ENCODE assay signal across 8 cellular contexts in genomic region chr1:66925944-66926343, GRCh38. TPM values are rescaled to one million over a fixed set of nuclear protein-coding genes. Genes with fewer than 3 reads are reported as not detected.
DNase-seq lines count a peak whose midpoint lies in the region; ATAC-seq and TF ChIP-seq lines count a peak whose summit lies in the region.

No MANE protein-coding gene starts in this region.

- peak overlapping the region; percentile 100 for H3K4me2 ChIP-seq in fibroblast of lung (ENCODE audit: extremely low read depth, insufficient read depth, low read length)

- WGBS in psoas muscle, 3 donors = 28 to 34% (median 30%) methylated on average over 9 of the region's 9 CpGs

- H3K27ac ChIP-seq in left ventricle myocardium inferior (replicated peaks) (peak overlapping the region; percentile 97), fibroblast of lung (ENCODE audit: insufficient read depth, low read length) (peak overlapping the region; percentile 99), psoas muscle (peak overlapping the region; percentile 84)

- peaks cover 55% of the 10 kb centered on the region for H3K79me2 ChIP-seq in fibroblast of lung (ENCODE audit: control insufficient read depth, insufficient read depth, low read length)

- peaks cover 55% of the 10 kb centered on the region for H3K4me1 ChIP-seq in left ventricle myocardium inferior
- peaks cover 5% of the 10 kb centered on the region for H3K4me1 ChIP-seq in fibroblast of lung (ENCODE audit: control insufficient read depth, extremely low read depth, insufficient read depth, low read length)
- peaks cover 30% of the 10 kb centered on the region for H3K4me1 ChIP-seq in psoas muscle

- H4K20me1 ChIP-seq in fibroblast of lung (ENCODE audit: control insufficient read depth, extremely low read depth, insufficient read depth, low read length) = no peaks in the 10 kb centered on the region

- H3K27me3 ChIP-seq in left ventricle myocardium inferior (ENCODE audit: low read depth) = no peaks in the 10 kb centered on the region
- H3K27me3 ChIP-seq in fibroblast of lung (ENCODE audit: control insufficient read depth, insufficient read depth, low read length) = no peaks in the 10 kb centered on the region
- no peaks in the 10 kb centered on the region for H3K27me3 ChIP-seq in psoas muscle (ENCODE audit: insufficient read depth in 3 of 3, low read length in 2 of 3)

- no peaks in the 10 kb centered on the region for H3K9me3 ChIP-seq in left ventricle myocardium inferior (replicated peaks)
- no peaks in the 10 kb centered on the region for H3K9me3 ChIP-seq in fibroblast of lung (ENCODE audit: control insufficient read depth, insufficient read depth, low read depth, low read length)
- no peaks in the 10 kb centered on the region for H3K9me3 ChIP-seq in psoas muscle

- H3K9ac ChIP-seq in fibroblast of lung (ENCODE audit: insufficient read depth, low read length) = peak overlapping the region; percentile 39

- H2AFZ ChIP-seq in fibroblast of lung (ENCODE audit: low read length) = no peak overlapping the region

- H3K4me3 ChIP-seq in left ventricle myocardium inferior = peak overlapping the region; percentile 72
- peak overlapping the region; percentile 78 to 94 (median 90) for H3K4me3 ChIP-seq in fibroblast of lung (replicated peaks in 1 of 4; ENCODE audit: control extremely low read depth in 1 of 4, insufficient read depth in 1 of 4, low read depth in 3 of 4, low read length in 4 of 4)
- H3K4me3 ChIP-seq in psoas muscle = peak overlapping the region; percentile 88

- H3K36me3 ChIP-seq in left ventricle myocardium inferior (peaks cover 5% of the 10 kb centered on the region), fibroblast of lung (ENCODE audit: control insufficient read depth, insufficient read depth, low read length) (no peaks in the 10 kb centered on the region), psoas muscle (ENCODE audit: insufficient read depth in 1 of 2, low read depth in 1 of 2) (no peaks in the 10 kb centered on the region)

- DNase-seq in left ventricle myocardium inferior (no peak), left cardiac atrium (no peak), SW480 (ENCODE audit: low spot score) (peak; percentile 48), fibroblast of lung (ENCODE audit: low read depth in 2 of 2) (no peak), psoas muscle (no peak), SW 1271 (lab: John Stamatoyannopoulos, UW) (no peak)

- intact Hi-C loops in left ventricle myocardium inferior (cut with micrococcal nuclease) (no loop called here), left cardiac atrium (cut with DNase I) (no loop called here), psoas muscle (cut with DNase I) (loop anchor here (10.0 kb wide), 1 partner anchor 161 kb away; no protein-coding TSS in a partner anchor)

- no peak for TF ChIP-seq CTCF in left ventricle myocardium inferior (IDR thresholded peaks at IDR 0.05; ENCODE audit: borderline replicate concordance)
- no peak for TF ChIP-seq CTCF in fibroblast of lung (conservative IDR thresholded peaks at IDR 0.05 in 1 of 2, IDR thresholded peaks at IDR 0.05 in 1 of 2; ENCODE audit: low read depth in 1 of 2, low read length in 2 of 2)
- no peak for TF ChIP-seq CTCF in psoas muscle (IDR thresholded peaks at IDR 0.05)

- no peak for ATAC-seq in left cardiac atrium
- ATAC-seq in psoas muscle = no peak
- ATAC-seq in GM18519 (IDR thresholded peaks at IDR 0.05; ENCODE audit: low FRiP score, unreplicated experiment) = no peak
- ATAC-seq in GM18861 (IDR thresholded peaks at IDR 0.05; ENCODE audit: unreplicated experiment) = no peak

RNA-seq across cellular contexts. Expression of gene MIER1, which starts 1.2 kb away (rescaled TPM):
- 18.1 TPM for total RNA-seq in left ventricle myocardium inferior
- total RNA-seq in left cardiac atrium = 10 to 100 TPM; 19.9 to 27.5 TPM
- total RNA-seq in fibroblast of lung = 35.5 and 35.7 TPM in 2 replicates
- polyA plus RNA-seq in fibroblast of lung = 23.1 and 31.3 TPM in 2 replicates
- polyA plus RNA-seq in fibroblast of lung (2012) = 18.0 and 26.1 TPM in 2 replicates
- 1.5 and 4.3 TPM in 2 replicates for polyA minus RNA-seq in fibroblast of lung (ENCODE audit: low replicate concordance)
- 10 to 100 TPM; 12.9 to 18.9 (median 15.2) TPM for total RNA-seq in psoas muscle
- 10 to 100 TPM in 2 of 3 donors, 1 to 10 TPM in 1; 6.4 to 13.1 (median 10.5) TPM for polyA plus RNA-seq in psoas muscle

RNA-seq across cellular contexts. Expression of gene DNAI4, which starts 1.3 kb away (rescaled TPM):
- 17.9 TPM for total RNA-seq in left ventricle myocardium inferior
- total RNA-seq in left cardiac atrium = 10 to 100 TPM; 10.3 to 17.5 TPM
- 10.8 and 12.1 TPM in 2 replicates for total RNA-seq in fibroblast of lung
- polyA plus RNA-seq in fibroblast of lung = 1.6 and 2.0 TPM in 2 replicates
- polyA plus RNA-seq in fibroblast of lung (2012) = 0.81 and 1.1 TPM in 2 replicates
- polyA minus RNA-seq in fibroblast of lung (ENCODE audit: low replicate concordance) = not detected in 2 replicates
- 1 to 10 TPM; 4.5 to 6.5 (median 5.3) TPM for total RNA-seq in psoas muscle
- polyA plus RNA-seq in psoas muscle = under 1 TPM; 0.18 to 0.43 (median 0.21) TPM

Comparison
In these comparisons a context has a peak if more than half of its experiments do, and no peak if none do; other contexts are left out.
1. intact Hi-C loops: an anchor here in psoas muscle (10.0 kb wide); none called in left ventricle myocardium inferior and left cardiac atrium.